In the genomic region with DNA sequence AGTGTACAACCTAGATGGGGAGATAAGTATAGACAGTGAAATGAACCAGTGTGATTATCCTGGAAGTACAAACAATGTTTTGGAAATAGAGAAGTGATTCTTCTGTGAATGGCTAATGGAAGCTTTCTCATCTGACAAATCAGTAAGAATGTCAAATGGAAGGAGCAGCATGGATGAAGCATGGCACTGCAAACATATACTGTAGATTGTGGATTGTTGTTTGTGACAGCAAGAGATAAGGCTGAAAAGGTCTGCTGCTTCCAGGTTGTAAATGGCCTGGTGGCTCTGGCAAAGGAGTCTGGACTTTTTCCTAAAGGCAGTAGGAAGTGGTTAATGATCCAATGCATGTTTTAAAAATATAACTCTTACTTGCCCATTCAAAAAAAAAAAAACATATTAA, we compare ENCODE assay signal across 20 cellular contexts.
DNase-seq lines count a peak whose midpoint lies in the region; ATAC-seq, FAIRE-seq and TF ChIP-seq lines count a peak whose summit lies in the region.
"Had no signal": no experiment of that assay in that cellular context is flagged by ENCODE, and none has a peak within 500 bp of the region (broad histone marks: within the 10 kb centered on the region; RNA-seq: fewer than 3 reads in every experiment).

No MANE protein-coding gene starts in this region.

- H3K27me3 Mint-ChIP-seq in effector memory CD8-positive, alpha-beta T cell, result peaks cover 0 to 11% of the 10 kb centered on the region in 2 donors

- H3K9me1 ChIP-seq in K562 (ENCODE audit: control insufficient read depth, insufficient read depth, low read length), result no peaks in the 10 kb centered on the region

- no peaks in the 10 kb centered on the region for H3K27me3 ChIP-seq in cardiac muscle cell
- no peaks in the 10 kb centered on the region for H3K27me3 ChIP-seq in right atrium auricular region
- no peaks in the 10 kb centered on the region for H3K27me3 ChIP-seq in K562 (ENCODE audit: control insufficient read depth in 2 of 2, insufficient read depth in 2 of 2, low read length in 2 of 2)
- H3K27me3 ChIP-seq: BLaER1 had no signal

- H3K27ac ChIP-seq in cardiac muscle cell, result peak overlapping the region; percentile 21
- no peak overlapping the region for H3K27ac ChIP-seq in right atrium auricular region
- H3K27ac ChIP-seq in K562 (ENCODE audit: extremely low read depth, low read depth, low read length), result no peak overlapping the region
- peak overlapping the region; percentile 78 for H3K27ac ChIP-seq in mesodermal cell (ENCODE audit: low read depth, low read length, severe bottlenecking)
- H3K27ac ChIP-seq: 22Rv1, A549, BLaER1 had no signal

- H3K9me3 Mint-ChIP-seq in effector memory CD8-positive, alpha-beta T cell, result peaks cover 0 to 2% of the 10 kb centered on the region in 2 donors
- H3K9me3 Mint-ChIP-seq: CD4-positive, alpha-beta memory T cell had no signal

- no peak overlapping the region for H3K4me2 ChIP-seq in K562 (ENCODE audit: insufficient read depth, low read length)
- H3K4me2 ChIP-seq: A549, BLaER1 had no signal

- intact Hi-C loops in K562 (cut with micrococcal nuclease), result no loop called here

- H3K27ac Mint-ChIP-seq in effector memory CD8-positive, alpha-beta T cell, result no peak overlapping the region
- H3K27ac Mint-ChIP-seq: CD14-positive monocyte; CD4-positive, alpha-beta memory T cell had no signal

- in situ Hi-C loops in K562 (cut with MboI), result no loop called here

- no peaks in the 10 kb centered on the region for H3K36me3 Mint-ChIP-seq in effector memory CD8-positive, alpha-beta T cell (ENCODE audit: insufficient read depth)
- H3K36me3 Mint-ChIP-seq: CD14-positive monocyte; CD4-positive, alpha-beta memory T cell had no signal

- H3K4me3 ChIP-seq in cardiac muscle cell (no peak overlapping the region), right atrium auricular region (no peak overlapping the region), K562 (no peak overlapping the region), mesodermal cell (ENCODE audit: extremely low read depth, insufficient read depth, low read length, poor library complexity, severe bottlenecking) (no peak overlapping the region)
- H3K4me3 ChIP-seq: A549, BLaER1 had no signal

- H3K79me2 ChIP-seq in K562 (ENCODE audit: control insufficient read depth, insufficient read depth, low read length), result no peaks in the 10 kb centered on the region

- H3K9ac ChIP-seq in K562 (ENCODE audit: insufficient read depth in 1 of 2, low read depth in 2 of 2, low read length in 2 of 2), result no peak overlapping the region
- H3K9ac ChIP-seq: BLaER1 had no signal

- no peak for ATAC-seq in K562
- no peak for ATAC-seq in effector memory CD8-positive, alpha-beta T cell (replicated peaks)
- ATAC-seq in HG03469 (IDR thresholded peaks at IDR 0.05; ENCODE audit: unreplicated experiment), result no peak
- ATAC-seq: A549, HCT116 had no signal

- H2AFZ ChIP-seq in K562 (ENCODE audit: low read depth, low read length), result no peak overlapping the region

- DNase-seq in cardiac muscle cell (ENCODE audit: low read depth in 1 of 2, low spot score in 1 of 2) (peak in 1 of 2 donors; percentile 30), right atrium auricular region (ENCODE audit: low spot score) (no peak), K562 (ENCODE audit: extremely low read depth in 1 of 4, low spot score in 3 of 4) (no peak), RKO (ENCODE audit: low spot score) (no peak)
- DNase-seq in effector memory CD8-positive, alpha-beta T cell, result no peak
- DNase-seq: AML-193; CD4-positive, alpha-beta memory T cell; DMS153; DMS79; GDM1; GOT3; H7 had no signal

- TF ChIP-seq CTCF in cardiac muscle cell (IDR thresholded peaks at IDR 0.05; ENCODE audit: low read depth, low read length) (no peak), right atrium auricular region (IDR thresholded peaks at IDR 0.05) (no peak), K562 (IDR thresholded peaks at IDR 0.05 in 2 of 3, conservative IDR thresholded peaks at IDR 0.05 in 1 of 3; ENCODE audit: insufficient read depth in 2 of 3, low read depth in 1 of 3, low read length in 3 of 3) (no peak)

- no peak for FAIRE-seq in K562 (lab: Jason Lieb, UNC)
- FAIRE-seq: A549, GM18507 had no signal

- H3K4me1 Mint-ChIP-seq in effector memory CD8-positive, alpha-beta T cell (ENCODE audit: low read depth in 2 of 2), result no peaks in the 10 kb centered on the region
- H3K4me1 Mint-ChIP-seq: CD4-positive, alpha-beta memory T cell had no signal

- H3K9me3 ChIP-seq in cardiac muscle cell (ENCODE audit: low read depth), result no peaks in the 10 kb centered on the region
- H3K9me3 ChIP-seq in right atrium auricular region, result no peaks in the 10 kb centered on the region
- no peaks in the 10 kb centered on the region for H3K9me3 ChIP-seq in K562 (replicated peaks; ENCODE audit: control insufficient read depth, insufficient read depth, low read depth, low read length)
- H3K9me3 ChIP-seq in mesodermal cell (ENCODE audit: control insufficient read depth, low read length), result no peaks in the 10 kb centered on the region
- H3K9me3 ChIP-seq: A549, BLaER1 had no signal

- CTCF ChIA-PET in K562 (lab: Yijun Ruan, JAX; ENCODE audit: low intra/inter-chr PET ratio), result no interaction called here

- no peak for TF ChIP-seq POLR2A in K562 (conservative IDR thresholded peaks at IDR 0.05)

- no TSS peak for BruUV-seq in K562 (replicated peaks; lab: Mats Ljungman, UMichigan)

- H3K36me3 ChIP-seq in cardiac muscle cell (no peaks in the 10 kb centered on the region), right atrium auricular region (no peaks in the 10 kb centered on the region), K562 (ENCODE audit: control insufficient read depth, insufficient read depth, low read length) (no peaks in the 10 kb centered on the region), mesodermal cell (ENCODE audit: control insufficient read depth, insufficient read depth, low read length) (no peaks in the 10 kb centered on the region)
- H3K36me3 ChIP-seq: BLaER1 had no signal

- no peaks in the 10 kb centered on the region for H4K20me1 ChIP-seq in K562 (replicated peaks; ENCODE audit: control insufficient read depth, insufficient read depth, low read length)
- H4K20me1 ChIP-seq: BLaER1 had no signal

- no peak for TF ChIP-seq RAD21 in K562 (CRISPR knock-in tag; conservative IDR thresholded peaks at IDR 0.05 in 1 of 2, IDR thresholded peaks at IDR 0.05 in 1 of 2)

- H3K4me1 ChIP-seq in cardiac muscle cell (ENCODE audit: low read depth) (peaks cover 7% of the 10 kb centered on the region), right atrium auricular region (peaks cover 0 to 4% of the 10 kb centered on the region in 2 donors), K562 (replicated peaks in 1 of 2; ENCODE audit: control insufficient read depth in 2 of 2, insufficient read depth in 2 of 2, low read length in 2 of 2) (no peaks in the 10 kb centered on the region; a peak in 1 of 5 replicates), mesodermal cell (ENCODE audit: control insufficient read depth, insufficient read depth, low read length, poor library complexity, severe bottlenecking) (peaks cover 11% of the 10 kb centered on the region)
- H3K4me1 ChIP-seq: A549, BLaER1 had no signal

- no peak overlapping the region for H3K4me3 Mint-ChIP-seq in effector memory CD8-positive, alpha-beta T cell
- H3K4me3 Mint-ChIP-seq: CD14-positive monocyte; CD4-positive, alpha-beta memory T cell had no signal

- POLR2A ChIA-PET in K562 (lab: Yijun Ruan, JAX), result interaction anchor here (0.6 kb wide), 1 partner anchor 213 kb away, joined by 4 read pairs; no protein-coding TSS in a partner anchor

- TF ChIP-seq EP300 in K562 (IDR thresholded peaks at IDR 0.05; ENCODE audit: low read length), result no peak

TF ChIP-seq in K562, 482 proteins besides CTCF, POLR2A, EP300 and RAD21:
- TF ChIP-seq CBFA2T3 (IDR thresholded peaks at IDR 0.05) (peak; percentile 30; the same call in 1 of the 2 replicates), DACH1 (IDR thresholded peaks at IDR 0.05; ENCODE audit: partially characterized antibody) (no peak), RCOR1 (IDR thresholded peaks at IDR 0.05; ENCODE audit: borderline replicate concordance in 1 of 2, low read depth in 2 of 2, low read length in 2 of 2) (0 out of 4 replicates have a peak, but pooled peaks of 1 of the 2 experiments have one; percentile 14), ZNF699 (CRISPR knock-in tag; IDR thresholded peaks at IDR 0.05; ENCODE audit: insufficient replicate concordance) (no peak)
- TF ChIP-seq, protein P1, sequence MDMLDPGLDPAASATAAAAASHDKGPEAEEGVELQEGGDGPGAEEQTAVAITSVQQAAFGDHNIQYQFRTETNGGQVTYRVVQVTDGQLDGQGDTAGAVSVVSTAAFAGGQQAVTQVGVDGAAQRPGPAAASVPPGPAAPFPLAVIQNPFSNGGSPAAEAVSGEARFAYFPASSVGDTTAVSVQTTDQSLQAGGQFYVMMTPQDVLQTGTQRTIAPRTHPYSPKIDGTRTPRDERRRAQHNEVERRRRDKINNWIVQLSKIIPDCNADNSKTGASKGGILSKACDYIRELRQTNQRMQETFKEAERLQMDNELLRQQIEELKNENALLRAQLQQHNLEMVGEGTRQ (CRISPR knock-in tag; IDR thresholded peaks at IDR 0.05), result no peak
TF ChIP-seq in K562: peak in this region for 2.

Comparison
In these comparisons a context has a peak if more than half of its experiments do, and no peak if none do; other contexts are left out.
1. H3K27ac ChIP-seq: peak in cardiac muscle cell (single experiment) and mesodermal cell (single experiment); none in right atrium auricular region (0 of 2) and K562 (single experiment).